Comparison of ENCODE assay signal across 1 cellular context in genomic region chr1:40373323-40374283, GRCh38.
TF ChIP-seq lines count a peak whose summit lies in the region.

Gene SMAP2 (plus strand): TSS chr1:40373727. CDS start chr1:40374121, 394 bp downstream.

TF ChIP-seq in HepG2, 621 proteins besides CTCF, POLR2A, EP300 and RAD21 (continued from another document and continues in another):
- no peak for TF ChIP-seq MNT (IDR thresholded peaks at IDR 0.05)
- no peak for TF ChIP-seq HMG20A (CRISPR knock-in tag; IDR thresholded peaks at IDR 0.05; ENCODE audit: borderline replicate concordance)
- TF ChIP-seq ZNF446 (CRISPR knock-in tag; IDR thresholded peaks at IDR 0.05), result no peak
- TF ChIP-seq TERF1 (CRISPR knock-in tag; IDR thresholded peaks at IDR 0.05), result no peak
- no peak for TF ChIP-seq TRIM22 (IDR thresholded peaks at IDR 0.05)
- TF ChIP-seq SPEN (CRISPR knock-in tag; IDR thresholded peaks at IDR 0.05; ENCODE audit: low read depth), result 0 out of 2 replicates have a peak, but pooled peaks have one; percentile 15
- no peak for TF ChIP-seq ZNF660 (CRISPR knock-in tag; IDR thresholded peaks at IDR 0.05; ENCODE audit: borderline replicate concordance, low read depth)
- TF ChIP-seq ZNF367 (CRISPR knock-in tag; IDR thresholded peaks at IDR 0.05; ENCODE audit: borderline replicate concordance), result no peak
- TF ChIP-seq ZNF264 (CRISPR knock-in tag; IDR thresholded peaks at IDR 0.05), result no peak
- no peak for TF ChIP-seq ZNF343 (CRISPR knock-in tag; IDR thresholded peaks at IDR 0.05)
- peak; percentile 29; the same call in 1 of the 2 replicates for TF ChIP-seq KMT2A (CRISPR knock-in tag; IDR thresholded peaks at IDR 0.05)
- peak; percentile 41 for TF ChIP-seq SRSF1 (optimal IDR thresholded peaks at IDR 0.05; ENCODE audit: low read depth, low read length)
- TF ChIP-seq ZGPAT (CRISPR knock-in tag; IDR thresholded peaks at IDR 0.05), result peak; percentile 58; the same call in 1 of the 2 replicates
- no peak; the same call in 1 of the 2 replicates for TF ChIP-seq PATZ1 (CRISPR knock-in tag; IDR thresholded peaks at IDR 0.05)
- no peak for TF ChIP-seq HNRNPL (IDR thresholded peaks at IDR 0.05; ENCODE audit: low read depth, low read length)
- TF ChIP-seq TAF1 (CRISPR knock-in tag; IDR thresholded peaks at IDR 0.05), result peak; percentile 70; the same call in 1 of the 2 replicates
- TF ChIP-seq ZNF598 (CRISPR knock-in tag; IDR thresholded peaks at IDR 0.05; ENCODE audit: borderline replicate concordance), result no peak
- no peak for TF ChIP-seq ZNF20 (CRISPR knock-in tag; IDR thresholded peaks at IDR 0.05)
- no peak for TF ChIP-seq TFDP1 (CRISPR knock-in tag; IDR thresholded peaks at IDR 0.05; ENCODE audit: borderline replicate concordance)
- no peak for TF ChIP-seq ZNF362 (CRISPR knock-in tag; IDR thresholded peaks at IDR 0.05; ENCODE audit: borderline replicate concordance)
- no peak for TF ChIP-seq ATF3 (CRISPR knock-in tag; IDR thresholded peaks at IDR 0.05)
- TF ChIP-seq PBX3 (CRISPR knock-in tag; IDR thresholded peaks at IDR 0.05; ENCODE audit: borderline replicate concordance), result no peak
- no peak for TF ChIP-seq ZFAT (CRISPR knock-in tag; conservative IDR thresholded peaks at IDR 0.05)
- no peak for TF ChIP-seq ZNF121 (CRISPR knock-in tag; IDR thresholded peaks at IDR 0.05)
- no peak for TF ChIP-seq ZBTB14 (CRISPR knock-in tag; IDR thresholded peaks at IDR 0.05)
- no peak for TF ChIP-seq DNMT3B (CRISPR knock-in tag; conservative IDR thresholded peaks at IDR 0.05)
- no peak for TF ChIP-seq ZNF263 (CRISPR knock-in tag; IDR thresholded peaks at IDR 0.05)
- no peak for TF ChIP-seq KDM6A (CRISPR knock-in tag; IDR thresholded peaks at IDR 0.05; ENCODE audit: low read depth)
- TF ChIP-seq ZBTB26 (CRISPR knock-in tag; IDR thresholded peaks at IDR 0.05; ENCODE audit: borderline replicate concordance), result no peak
- no peak for TF ChIP-seq ZNF883 (CRISPR knock-in tag; IDR thresholded peaks at IDR 0.05; ENCODE audit: not compliant biosample characterization)
- no peak for TF ChIP-seq RFXAP (CRISPR knock-in tag; IDR thresholded peaks at IDR 0.05; ENCODE audit: borderline replicate concordance)
- TF ChIP-seq HDAC6 (IDR thresholded peaks at IDR 0.05; ENCODE audit: low read depth, low read length), result no peak
- no peak for TF ChIP-seq MLLT10 (CRISPR knock-in tag; IDR thresholded peaks at IDR 0.05)
- TF ChIP-seq LRRFIP1 (CRISPR knock-in tag; conservative IDR thresholded peaks at IDR 0.05), result no peak
- no peak for TF ChIP-seq ZNF230 (CRISPR knock-in tag; IDR thresholded peaks at IDR 0.05)
- TF ChIP-seq ZNF280D (CRISPR knock-in tag; IDR thresholded peaks at IDR 0.05), result no peak
- TF ChIP-seq IKZF1 (IDR thresholded peaks at IDR 0.05), result no peak
- no peak for TF ChIP-seq ZFP41 (CRISPR knock-in tag; IDR thresholded peaks at IDR 0.05; ENCODE audit: borderline replicate concordance)
- no peak for TF ChIP-seq ZNF569 (CRISPR knock-in tag; IDR thresholded peaks at IDR 0.05; ENCODE audit: borderline replicate concordance)
